1 cellular context compared by ENCODE assay signal in the genomic region with DNA sequence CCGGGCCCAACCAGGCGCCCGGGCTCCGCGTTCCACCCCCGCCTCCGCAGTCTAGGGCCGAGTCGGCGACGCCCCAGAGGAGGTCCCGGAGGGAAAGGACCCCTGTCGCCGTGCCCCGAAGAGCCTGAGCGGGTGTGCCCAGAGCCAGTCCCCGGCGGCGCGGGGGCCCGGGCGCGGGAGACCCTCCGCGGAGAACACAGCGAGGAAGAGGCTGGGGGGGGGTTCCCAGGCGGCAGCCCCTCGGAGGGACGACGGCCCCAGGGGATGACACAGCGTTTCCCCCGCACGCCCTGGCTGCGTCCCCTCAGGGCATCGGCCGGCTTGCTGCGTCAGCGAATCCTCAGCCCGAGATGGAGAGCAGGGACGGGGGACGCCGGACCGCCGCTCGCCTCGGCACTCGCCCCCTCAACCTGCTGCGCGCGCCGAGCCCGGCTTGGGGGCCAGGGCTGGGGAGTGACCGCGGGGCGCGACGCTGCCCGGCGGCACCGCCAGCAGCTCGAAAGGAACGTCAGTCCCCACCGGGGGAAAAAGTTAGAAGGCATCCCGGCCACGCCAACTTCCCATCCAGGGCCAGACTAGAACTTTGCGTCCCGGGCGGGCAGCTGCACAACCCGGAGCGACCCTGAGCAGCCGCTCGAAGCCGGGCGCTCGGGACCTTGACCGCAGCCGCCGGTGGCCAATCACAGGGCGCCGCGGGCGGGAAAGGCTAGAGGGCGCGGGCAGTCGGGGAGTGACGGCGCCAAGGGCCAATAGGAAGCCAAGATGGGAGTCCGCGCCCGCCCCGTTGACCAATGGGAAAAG.
TF ChIP-seq lines count a peak whose summit lies in the region.

No MANE protein-coding gene starts in this region.

TF ChIP-seq in WTC11, 78 proteins besides CTCF, POLR2A, EP300 and RAD21 (continued from another document):
- no peak for TF ChIP-seq PREB (CRISPR knock-in tag; IDR thresholded peaks at IDR 0.05; ENCODE audit: borderline replicate concordance)
- TF ChIP-seq ZNF671 (CRISPR knock-in tag; IDR thresholded peaks at IDR 0.05): peak; percentile 23; the same call in 1 of the 2 replicates
